Comparison of ENCODE assay signal across 1 cellular context in genomic region chr19:18232540-18233223, GRCh38.
TF ChIP-seq lines count a peak whose summit lies in the region.

No MANE protein-coding gene starts in this region.

TF ChIP-seq in K562, 482 proteins besides CTCF, POLR2A, EP300 and RAD21:
- TF ChIP-seq LCOR (CRISPR knock-in tag; IDR thresholded peaks at IDR 0.05) (no peak), FIP1L1 (IDR thresholded peaks at IDR 0.05; ENCODE audit: low read depth, low read length, poor library complexity, severe bottlenecking) (peak; percentile 76), KDM2B (CRISPR knock-in tag; IDR thresholded peaks at IDR 0.05) (0 out of 2 replicates have a peak, but pooled peaks have one; percentile 16), ZNF77 (CRISPR knock-in tag; IDR thresholded peaks at IDR 0.05) (no peak), NRF1 (conservative IDR thresholded peaks at IDR 0.05 in 1 of 2, IDR thresholded peaks at IDR 0.05 in 1 of 2) (peak; percentile 42 to 46; a peak in 2 of 4 replicates), GMEB1 (CRISPR knock-in tag; IDR thresholded peaks at IDR 0.05) (no peak), ZSCAN29 (IDR thresholded peaks at IDR 0.05) (peak; percentile 97), ZBTB43 (CRISPR knock-in tag; IDR thresholded peaks at IDR 0.05) (0 out of 2 replicates have a peak, but pooled peaks have one; percentile 17), SOX6 (IDR thresholded peaks at IDR 0.05) (no peak), U2AF1 (optimal IDR thresholded peaks at IDR 0.05; ENCODE audit: low read depth, low read length) (peak; percentile 26), SP1 (CRISPR knock-in tag; IDR thresholded peaks at IDR 0.05) (peak; percentile 17; the same call in 1 of the 2 replicates), DMBX1 (CRISPR knock-in tag; IDR thresholded peaks at IDR 0.05; ENCODE audit: borderline replicate concordance) (no peak), KDM1A (IDR thresholded peaks at IDR 0.05) (peak in 1 of 2 experiments; percentile 13; a peak in 1 of 4 replicates), PCBP1 (IDR thresholded peaks at IDR 0.05; ENCODE audit: low read depth, low read length, poor library complexity, severe bottlenecking) (peak; percentile 77), PHF20 (IDR thresholded peaks at IDR 0.05; ENCODE audit: partially characterized antibody) (peak; percentile 23), YBX1 (IDR thresholded peaks at IDR 0.05) (no peak), CREB3 (tag; conservative IDR thresholded peaks at IDR 0.05; ENCODE audit: low read depth) (no peak), ATF3 (IDR thresholded peaks at IDR 0.05) (no peak), ATF3 (CRISPR knock-in tag; conservative IDR thresholded peaks at IDR 0.05) (no peak), UBTF (IDR thresholded peaks at IDR 0.05; ENCODE audit: borderline replicate concordance in 1 of 2, low read depth in 2 of 2, low read length in 2 of 2) (peak in 1 of 2 experiments; percentile 34; a peak in 1 of 4 replicates), CTCFL (IDR thresholded peaks at IDR 0.05; ENCODE audit: borderline replicate concordance, insufficient read depth, low read depth, low read length, poor library complexity, severe bottlenecking) (peak; percentile 60)
